ENCODE assay signal across 7 cellular contexts in the genomic region with DNA sequence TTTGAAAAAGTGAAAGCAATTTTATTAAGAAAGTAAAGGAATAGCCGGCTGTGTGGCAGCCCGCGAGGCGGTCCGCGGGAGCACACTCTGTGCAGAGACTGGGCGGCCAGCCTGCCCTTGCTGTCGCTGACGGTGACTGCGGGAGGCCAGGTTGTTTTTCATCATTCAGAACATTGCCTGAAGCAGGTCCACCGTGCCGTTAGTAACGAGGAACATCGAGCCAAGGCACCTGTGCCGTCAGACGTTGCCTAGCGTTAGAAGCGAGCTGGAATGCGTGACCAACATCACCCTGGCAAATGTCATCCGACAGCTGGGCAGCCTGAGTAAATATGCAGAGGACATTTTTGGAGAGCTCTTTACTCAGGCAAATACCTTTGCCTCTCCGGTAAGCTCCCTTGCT. TPM values are rescaled to one million over a fixed set of nuclear protein-coding genes. Genes with fewer than 3 reads are reported as not detected.
DNase-seq lines count a peak whose midpoint lies in the region; TF ChIP-seq lines count a peak whose summit lies in the region.
"Not testable (repeated sequence)": the region's sequence is repeated elsewhere in the genome, so short reads cannot be mapped to it uniquely, and the experiment has no call there.

No MANE protein-coding gene starts in this region.

- in situ Hi-C loops in G401 (cut with HindIII; ENCODE audit: low sequenced_read_pairs), result not testable (repeated sequence)

- H3K9me3 Mint-ChIP-seq in neural crest cell, result not testable (repeated sequence)

- H3K36me3 Mint-ChIP-seq in neural crest cell (ENCODE audit: low read depth), result not testable (repeated sequence)

- H3K27ac Mint-ChIP-seq in neural crest cell (ENCODE audit: unreplicated experiment), result peak overlapping the region; percentile 35

- H3K9me3 ChIP-seq in left ventricle myocardium inferior (replicated peaks), result not testable (repeated sequence)

- not testable (repeated sequence) for H3K4me1 Mint-ChIP-seq in neural crest cell

- not testable (repeated sequence) for H3K27me3 Mint-ChIP-seq in neural crest cell (ENCODE audit: low read depth)

- not testable (repeated sequence) for H3K27me3 ChIP-seq in left ventricle myocardium inferior (ENCODE audit: low read depth)

- not testable (repeated sequence) for H3K4me3 Mint-ChIP-seq in neural crest cell

- H3K4me3 ChIP-seq in left ventricle myocardium inferior, result not testable (repeated sequence)

- DNase-seq in G401 (ENCODE audit: low spot score) (peak; percentile 75), NCI-H1417 (lab: John Stamatoyannopoulos, UW) (peak; percentile 0 to 84 (median 68)), NCI-H345 treated with DMSO at 0.1 percent for 48 hours (lab: John Stamatoyannopoulos, UW; ENCODE audit: unreplicated experiment) (peak; percentile 7), RPMI7951 (ENCODE audit: low read depth) (peak; percentile 2), cerebellar cortex (ENCODE audit: low spot score) (peak; percentile 62)
- not testable (repeated sequence) for DNase-seq in left ventricle myocardium inferior; neural crest cell (ENCODE audit: low read depth, low spot score)

- intact Hi-C loops in left ventricle myocardium inferior (cut with micrococcal nuclease), result not testable (repeated sequence)

- H3K4me1 ChIP-seq in left ventricle myocardium inferior, result not testable (repeated sequence)

- peak overlapping the region; percentile 60 for H3K27ac ChIP-seq in left ventricle myocardium inferior (replicated peaks)

- TF ChIP-seq CTCF in left ventricle myocardium inferior (IDR thresholded peaks at IDR 0.05; ENCODE audit: borderline replicate concordance); neural crest cell (conservative IDR thresholded peaks at IDR 0.05): not testable (repeated sequence)

- H3K36me3 ChIP-seq in left ventricle myocardium inferior, result not testable (repeated sequence)

RNA-seq across cellular contexts. Expression of a gene that starts 33.6 kb away (rescaled TPM):
- 0.49 and 1.4 TPM in 2 replicates for total RNA-seq in G401 (2014; rRNA removed; shearing (Covaris generic))
- 4.2 and 4.7 TPM in 2 replicates for total RNA-seq in RPMI7951 (2014; rRNA removed; shearing (Covaris generic))
- total RNA-seq in left ventricle myocardium inferior, result 5.8 TPM
- total RNA-seq in neural crest cell, result 10.1 and 12.3 TPM in 2 replicates
